Comparison of ENCODE assay signal across 3 cellular contexts in genomic region chr10:78424721-78425120, GRCh38.
TF ChIP-seq lines count a peak whose summit lies in the region.

No MANE protein-coding gene starts in this region.

TF ChIP-seq in SK-N-SH, 30 proteins besides CTCF, POLR2A, EP300 and RAD21 (continued from another document):
- TF ChIP-seq, protein P1, sequence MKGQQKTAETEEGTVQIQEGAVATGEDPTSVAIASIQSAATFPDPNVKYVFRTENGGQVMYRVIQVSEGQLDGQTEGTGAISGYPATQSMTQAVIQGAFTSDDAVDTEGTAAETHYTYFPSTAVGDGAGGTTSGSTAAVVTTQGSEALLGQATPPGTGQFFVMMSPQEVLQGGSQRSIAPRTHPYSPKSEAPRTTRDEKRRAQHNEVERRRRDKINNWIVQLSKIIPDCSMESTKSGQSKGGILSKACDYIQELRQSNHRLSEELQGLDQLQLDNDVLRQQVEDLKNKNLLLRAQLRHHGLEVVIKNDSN (IDR thresholded peaks at IDR 0.05; ENCODE audit: borderline replicate concordance, low read depth): no peak
- no peak for TF ChIP-seq MXI1 (IDR thresholded peaks at IDR 0.05; ENCODE audit: low read depth, low read length)

TF ChIP-seq in SK-N-SH treated with all-trans-retinoic acid at 6 μM for 48 hours, 23 proteins besides CTCF, POLR2A, EP300 and RAD21:
- TF ChIP-seq, protein P2, sequence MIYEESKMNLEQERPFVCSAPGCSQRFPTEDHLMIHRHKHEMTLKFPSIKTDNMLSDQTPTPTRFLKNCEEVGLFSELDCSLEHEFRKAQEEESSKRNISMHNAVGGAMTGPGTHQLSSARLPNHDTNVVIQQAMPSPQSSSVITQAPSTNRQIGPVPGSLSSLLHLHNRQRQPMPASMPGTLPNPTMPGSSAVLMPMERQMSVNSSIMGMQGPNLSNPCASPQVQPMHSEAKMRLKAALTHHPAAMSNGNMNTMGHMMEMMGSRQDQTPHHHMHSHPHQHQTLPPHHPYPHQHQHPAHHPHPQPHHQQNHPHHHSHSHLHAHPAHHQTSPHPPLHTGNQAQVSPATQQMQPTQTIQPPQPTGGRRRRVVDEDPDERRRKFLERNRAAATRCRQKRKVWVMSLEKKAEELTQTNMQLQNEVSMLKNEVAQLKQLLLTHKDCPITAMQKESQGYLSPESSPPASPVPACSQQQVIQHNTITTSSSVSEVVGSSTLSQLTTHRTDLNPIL (CRISPR knock-in tag; IDR thresholded peaks at IDR 0.05; ENCODE audit: low read depth): no peak
- no peak for TF ChIP-seq SNAI2 (CRISPR knock-in tag; IDR thresholded peaks at IDR 0.05)
- TF ChIP-seq GLIS3 (CRISPR knock-in tag; IDR thresholded peaks at IDR 0.05): no peak
- TF ChIP-seq, protein P3, sequence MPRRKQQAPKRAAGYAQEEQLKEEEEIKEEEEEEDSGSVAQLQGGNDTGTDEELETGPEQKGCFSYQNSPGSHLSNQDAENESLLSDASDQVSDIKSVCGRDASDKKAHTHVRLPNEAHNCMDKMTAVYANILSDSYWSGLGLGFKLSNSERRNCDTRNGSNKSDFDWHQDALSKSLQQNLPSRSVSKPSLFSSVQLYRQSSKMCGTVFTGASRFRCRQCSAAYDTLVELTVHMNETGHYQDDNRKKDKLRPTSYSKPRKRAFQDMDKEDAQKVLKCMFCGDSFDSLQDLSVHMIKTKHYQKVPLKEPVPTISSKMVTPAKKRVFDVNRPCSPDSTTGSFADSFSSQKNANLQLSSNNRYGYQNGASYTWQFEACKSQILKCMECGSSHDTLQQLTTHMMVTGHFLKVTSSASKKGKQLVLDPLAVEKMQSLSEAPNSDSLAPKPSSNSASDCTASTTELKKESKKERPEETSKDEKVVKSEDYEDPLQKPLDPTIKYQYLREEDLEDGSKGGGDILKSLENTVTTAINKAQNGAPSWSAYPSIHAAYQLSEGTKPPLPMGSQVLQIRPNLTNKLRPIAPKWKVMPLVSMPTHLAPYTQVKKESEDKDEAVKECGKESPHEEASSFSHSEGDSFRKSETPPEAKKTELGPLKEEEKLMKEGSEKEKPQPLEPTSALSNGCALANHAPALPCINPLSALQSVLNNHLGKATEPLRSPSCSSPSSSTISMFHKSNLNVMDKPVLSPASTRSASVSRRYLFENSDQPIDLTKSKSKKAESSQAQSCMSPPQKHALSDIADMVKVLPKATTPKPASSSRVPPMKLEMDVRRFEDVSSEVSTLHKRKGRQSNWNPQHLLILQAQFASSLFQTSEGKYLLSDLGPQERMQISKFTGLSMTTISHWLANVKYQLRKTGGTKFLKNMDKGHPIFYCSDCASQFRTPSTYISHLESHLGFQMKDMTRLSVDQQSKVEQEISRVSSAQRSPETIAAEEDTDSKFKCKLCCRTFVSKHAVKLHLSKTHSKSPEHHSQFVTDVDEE (CRISPR knock-in tag; IDR thresholded peaks at IDR 0.05): no peak
- TF ChIP-seq CSRNP3 (CRISPR knock-in tag; IDR thresholded peaks at IDR 0.05): no peak
- TF ChIP-seq BACH2 (CRISPR knock-in tag; IDR thresholded peaks at IDR 0.05; ENCODE audit: borderline replicate concordance): no peak
- TF ChIP-seq TOX (CRISPR knock-in tag; IDR thresholded peaks at IDR 0.05; ENCODE audit: borderline replicate concordance): no peak
- TF ChIP-seq ZC3H10 (CRISPR knock-in tag; IDR thresholded peaks at IDR 0.05): no peak
- TF ChIP-seq, protein P4, sequence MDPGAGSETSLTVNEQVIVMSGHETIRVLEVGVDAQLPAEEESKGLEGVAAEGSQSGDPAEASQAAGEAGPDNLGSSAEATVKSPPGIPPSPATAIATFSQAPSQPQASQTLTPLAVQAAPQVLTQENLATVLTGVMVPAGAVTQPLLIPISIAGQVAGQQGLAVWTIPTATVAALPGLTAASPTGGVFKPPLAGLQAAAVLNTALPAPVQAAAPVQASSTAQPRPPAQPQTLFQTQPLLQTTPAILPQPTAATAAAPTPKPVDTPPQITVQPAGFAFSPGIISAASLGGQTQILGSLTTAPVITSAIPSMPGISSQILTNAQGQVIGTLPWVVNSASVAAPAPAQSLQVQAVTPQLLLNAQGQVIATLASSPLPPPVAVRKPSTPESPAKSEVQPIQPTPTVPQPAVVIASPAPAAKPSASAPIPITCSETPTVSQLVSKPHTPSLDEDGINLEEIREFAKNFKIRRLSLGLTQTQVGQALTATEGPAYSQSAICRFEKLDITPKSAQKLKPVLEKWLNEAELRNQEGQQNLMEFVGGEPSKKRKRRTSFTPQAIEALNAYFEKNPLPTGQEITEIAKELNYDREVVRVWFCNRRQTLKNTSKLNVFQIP (CRISPR knock-in tag; IDR thresholded peaks at IDR 0.05; ENCODE audit: borderline replicate concordance, low read depth): no peak
- TF ChIP-seq OSR1 (CRISPR knock-in tag; IDR thresholded peaks at IDR 0.05): no peak
- no peak for TF ChIP-seq ZNF70 (CRISPR knock-in tag; IDR thresholded peaks at IDR 0.05)
- no peak for TF ChIP-seq ZFP3 (CRISPR knock-in tag; IDR thresholded peaks at IDR 0.05)
- no peak for TF ChIP-seq RARB (CRISPR knock-in tag; IDR thresholded peaks at IDR 0.05)
- no peak for TF ChIP-seq ZNF8 (CRISPR knock-in tag; IDR thresholded peaks at IDR 0.05)
TF ChIP-seq in SK-N-SH treated with all-trans-retinoic acid at 6 μM for 48 hours: peak in this region for 0.

TF ChIP-seq in endothelial cell of umbilical vein, 7 proteins besides CTCF, POLR2A, EP300 and RAD21 (continued from another document):
- no peak for TF ChIP-seq GATA2 (IDR thresholded peaks at IDR 0.05; ENCODE audit: insufficient read depth, insufficient read length, low read depth, low read length)
- TF ChIP-seq MYC (IDR thresholded peaks at IDR 0.05; ENCODE audit: low read depth, low read length): no peak
